ENCODE assay signal across 22 cellular contexts in genomic region chr5:93596310-93596675, GRCh38. TPM values are rescaled to one million over a fixed set of nuclear protein-coding genes. Genes with fewer than 3 reads are reported as not detected.
DNase-seq lines count a peak whose midpoint lies in the region; ATAC-seq and TF ChIP-seq lines count a peak whose summit lies in the region.
"Had no signal": no experiment of that assay in that cellular context is flagged by ENCODE, and none has a peak within 500 bp of the region (broad histone marks: within the 10 kb centered on the region; RNA-seq: fewer than 3 reads in every experiment).

No MANE protein-coding gene starts in this region.

- no peaks in the 10 kb centered on the region for H3K79me2 ChIP-seq in MM.1S (ENCODE audit: low read length)

- H3K4me3 Mint-ChIP-seq in WTC11 = peak overlapping the region; percentile 65
- H3K4me3 Mint-ChIP-seq: activated CD4-positive, alpha-beta memory T cell treated with anti-CD3 and anti-CD28 coated beads for 36 hours; activated naive CD8-positive, alpha-beta T cell; activated T-cell treated with anti-CD3 and anti-CD28 coated beads, Interleukin-2, amount 50 U/mL, for 24 hours; CD4-positive, alpha-beta T cell had no signal

- POLR2A ChIA-PET in WTC11 (lab: Charles Lee) = no interaction called here

- H3K9me3 ChIP-seq in left ventricle myocardium inferior (replicated peaks) (peaks cover 8% of the 10 kb centered on the region), iPS-20b (ENCODE audit: insufficient read depth, low read depth, low read length) (peaks cover 6% of the 10 kb centered on the region; the same call in 1 of the 2 replicates), MM.1S (replicated peaks; ENCODE audit: insufficient read depth, low read length) (no peaks in the 10 kb centered on the region)
- H3K9me3 ChIP-seq: HAP-1, testis had no signal

- peaks cover 31% of the 10 kb centered on the region for H3K4me1 Mint-ChIP-seq in WTC11

- H3K9ac ChIP-seq in iPS-20b (ENCODE audit: low read depth, low read length) = no peak overlapping the region
- H3K9ac ChIP-seq in MM.1S (ENCODE audit: low read length) = no peak overlapping the region
- H3K9ac ChIP-seq: KMS-11 had no signal

- peak; percentile 9 for ATAC-seq in Right ventricle myocardium inferior
- ATAC-seq in WTC11 = no peak
- ATAC-seq in GM18909 (IDR thresholded peaks at IDR 0.05; ENCODE audit: poor library complexity, unreplicated experiment) = no peak

- H3K36me3 ChIP-seq in left ventricle myocardium inferior = no peaks in the 10 kb centered on the region
- no peaks in the 10 kb centered on the region for H3K36me3 ChIP-seq in iPS-20b (ENCODE audit: insufficient read depth, low read depth, low read length)
- no peaks in the 10 kb centered on the region for H3K36me3 ChIP-seq in MM.1S (replicated peaks; ENCODE audit: insufficient read depth, low read length)

- no peak overlapping the region for H3K4me2 ChIP-seq in MM.1S (ENCODE audit: low read depth, low read length)
- H3K4me2 ChIP-seq: KMS-11 had no signal

- no peaks in the 10 kb centered on the region for H3F3A ChIP-seq in MM.1S (ENCODE audit: insufficient read depth, low read length)

- no peak overlapping the region for H2AFZ ChIP-seq in MM.1S (ENCODE audit: low read length)

- no peak overlapping the region for H3K27ac Mint-ChIP-seq in WTC11
- H3K27ac Mint-ChIP-seq: activated CD4-positive, alpha-beta memory T cell treated with anti-CD3 and anti-CD28 coated beads for 36 hours; activated naive CD8-positive, alpha-beta T cell; activated T-cell treated with anti-CD3 and anti-CD28 coated beads, Interleukin-2, amount 50 U/mL, for 24 hours; CD4-positive, alpha-beta T cell; dendritic cell treated with granulocyte-macrophage colony-stimulating factor and Interleukin-4, amounts not matched to agents 40 ng/mL and 50 ng/mL, for 4 days had no signal

- CTCF ChIA-PET in WTC11 (lab: Charles Lee) = interaction anchor here (0.9 to 5.6 kb wide), 7 partner anchors 8 to 1297 kb away, joined by 3 to 39 read pairs (median 3); partner anchors contain the start of gene NR2F1

- H4K20me1 ChIP-seq in MM.1S (ENCODE audit: insufficient read depth, low read length) = no peaks in the 10 kb centered on the region

- H3K9me3 Mint-ChIP-seq in WTC11 = no peaks in the 10 kb centered on the region
- H3K9me3 Mint-ChIP-seq: dendritic cell treated with granulocyte-macrophage colony-stimulating factor and Interleukin-4, amounts not matched to agents 40 ng/mL and 50 ng/mL, for 4 days had no signal

- no peaks in the 10 kb centered on the region for H3K9me2 ChIP-seq in MM.1S (replicated peaks; ENCODE audit: insufficient read depth, low read length)

- no peaks in the 10 kb centered on the region for H3K27me3 Mint-ChIP-seq in WTC11 (ENCODE audit: low read depth)

- H3K27me3 ChIP-seq in left ventricle myocardium inferior (ENCODE audit: low read depth) (peaks cover 100% of the 10 kb centered on the region), iPS-20b (ENCODE audit: insufficient read depth, low read length) (peaks cover 100% of the 10 kb centered on the region), MM.1S (replicated peaks; ENCODE audit: insufficient read depth, low read length) (no peaks in the 10 kb centered on the region)
- H3K27me3 ChIP-seq: brain microvascular endothelial cell, testis had no signal

- H3K4me1 ChIP-seq in left ventricle myocardium inferior (peaks cover 12% of the 10 kb centered on the region), iPS-20b (ENCODE audit: insufficient read depth, low read length) (peaks cover 9% of the 10 kb centered on the region; the same call in 1 of the 2 replicates), MM.1S (ENCODE audit: low read length) (no peaks in the 10 kb centered on the region)
- H3K4me1 ChIP-seq: foreskin keratinocyte, testis had no signal

- intact Hi-C loops in Right ventricle myocardium inferior (cut with DNase I) (loop anchor here (10.0 kb wide), 1 partner anchor 501 kb away; no protein-coding TSS in a partner anchor), left ventricle myocardium inferior (cut with micrococcal nuclease) (no loop called here)

- H3K36me3 Mint-ChIP-seq in WTC11 = no peaks in the 10 kb centered on the region
- H3K36me3 Mint-ChIP-seq: activated naive CD8-positive, alpha-beta T cell had no signal

- TF ChIP-seq CTCF in left ventricle myocardium inferior (IDR thresholded peaks at IDR 0.05; ENCODE audit: borderline replicate concordance) = no peak
- TF ChIP-seq CTCF in WTC11 (IDR thresholded peaks at IDR 0.05) = no peak
- no peak for TF ChIP-seq CTCF in MM.1S (IDR thresholded peaks at IDR 0.05; ENCODE audit: low read length)

- no peak overlapping the region for H3K4me3 ChIP-seq in left ventricle myocardium inferior
- peak overlapping the region; percentile 15; the same call in 1 of the 2 replicates for H3K4me3 ChIP-seq in iPS-20b (ENCODE audit: low read length)
- H3K4me3 ChIP-seq in MM.1S (ENCODE audit: low read length) = no peak overlapping the region
- H3K4me3 ChIP-seq: HAP-1, testis had no signal

- no peak overlapping the region for H3K27ac ChIP-seq in left ventricle myocardium inferior (replicated peaks)
- no peak overlapping the region for H3K27ac ChIP-seq in iPS-20b (ENCODE audit: low read length)
- peak overlapping the region; percentile 50 for H3K27ac ChIP-seq in temporal lobe (ENCODE audit: low read depth, low read length)
- H3K27ac ChIP-seq in MM.1S (ENCODE audit: low read length) = no peak overlapping the region
- H3K27ac ChIP-seq: brain microvascular endothelial cell, foreskin keratinocyte, KMS-11, testis had no signal

- DNase-seq in Right ventricle myocardium inferior (ENCODE audit: missing footprints) (peak; percentile 53), left ventricle myocardium inferior (no peak), WTC11 (ENCODE audit: low spot score) (no peak), DMS114 treated with DMSO at 0.1 percent for 48 hours (lab: John Stamatoyannopoulos, UW; ENCODE audit: unreplicated experiment) (no peak), MM.1S (no peak)
- DNase-seq: activated CD4-positive, alpha-beta memory T cell treated with anti-CD3 and anti-CD28 coated beads for 36 hours; activated T-cell treated with anti-CD3 and anti-CD28 coated beads, Interleukin-2, amount 50 U/mL, for 24 hours; brain microvascular endothelial cell; CD4-positive, alpha-beta T cell; DMS153; foreskin keratinocyte; left colon; midbrain; NCI-H2029; testis had no signal

TF ChIP-seq in WTC11, 78 proteins besides CTCF, POLR2A, EP300 and RAD21 (continues in another document):
- TF ChIP-seq TCF7 (CRISPR knock-in tag; IDR thresholded peaks at IDR 0.05; ENCODE audit: low read depth) (no peak), E2F4 (CRISPR knock-in tag; IDR thresholded peaks at IDR 0.05; ENCODE audit: borderline replicate concordance, low read depth) (no peak), RELA (CRISPR knock-in tag; IDR thresholded peaks at IDR 0.05; ENCODE audit: borderline replicate concordance) (no peak), ESRRA (CRISPR knock-in tag; IDR thresholded peaks at IDR 0.05; ENCODE audit: borderline replicate concordance) (no peak), ZNF232 (CRISPR knock-in tag; IDR thresholded peaks at IDR 0.05) (no peak), CBFB (CRISPR knock-in tag; IDR thresholded peaks at IDR 0.05; ENCODE audit: low read depth) (no peak), ETV6 (CRISPR knock-in tag; IDR thresholded peaks at IDR 0.05) (no peak), ZNF317 (CRISPR knock-in tag; IDR thresholded peaks at IDR 0.05; ENCODE audit: borderline replicate concordance, low read depth) (no peak), HMGXB4 (CRISPR knock-in tag; IDR thresholded peaks at IDR 0.05) (no peak), ZNF263 (CRISPR knock-in tag; IDR thresholded peaks at IDR 0.05; ENCODE audit: low read depth) (no peak), NR3C1 (CRISPR knock-in tag; conservative IDR thresholded peaks at IDR 0.05; ENCODE audit: low read depth) (no peak), GRHL2 (CRISPR knock-in tag; IDR thresholded peaks at IDR 0.05; ENCODE audit: insufficient replicate concordance, severe bottlenecking) (no peak), TEAD4 (CRISPR knock-in tag; IDR thresholded peaks at IDR 0.05) (no peak), ATF1 (CRISPR knock-in tag; IDR thresholded peaks at IDR 0.05) (no peak), ERG (CRISPR knock-in tag; IDR thresholded peaks at IDR 0.05) (no peak)

RNA-seq across cellular contexts. Expression of gene NR2F1, which starts 13.3 kb away (rescaled TPM):
- 1.3 TPM for total RNA-seq in Right ventricle myocardium inferior
- 0.47 TPM for total RNA-seq in left ventricle myocardium inferior
- 0.18 to 0.34 TPM (median 0.31 TPM) in 3 replicates for total RNA-seq in WTC11 (2021)
- total RNA-seq in temporal lobe = 36.1 TPM
- total RNA-seq: activated CD4-positive, alpha-beta memory T cell treated with anti-CD3 and anti-CD28 coated beads for 36 hours; CD4-positive, alpha-beta T cell; foreskin keratinocyte had no signal

RNA-seq across cellular contexts. Expression of gene NR2F1-AS1, which starts 15.3 kb away (rescaled TPM):
- total RNA-seq in Right ventricle myocardium inferior (0.60 TPM), left ventricle myocardium inferior (0.60 TPM), WTC11 (2021) (0.76 to 1.7 TPM (median 1.5 TPM) in 3 replicates), temporal lobe (50.4 TPM)
- total RNA-seq: activated CD4-positive, alpha-beta memory T cell treated with anti-CD3 and anti-CD28 coated beads for 36 hours; CD4-positive, alpha-beta T cell; foreskin keratinocyte had no signal

Comparison
In these comparisons a context has a peak if more than half of its experiments do, and no peak if none do; other contexts are left out.
1. RNA of gene NR2F1, which starts 13.3 kb away (total RNA-seq): 36.1 TPM in temporal lobe (single experiment); 1.3 TPM in Right ventricle myocardium inferior (single experiment), 0.47 TPM in left ventricle myocardium inferior (single experiment) and 0.18 to 0.34 TPM in WTC11; every median in the first group is over 10 times any median in the second.
2. RNA of gene NR2F1-AS1, which starts 15.3 kb away (total RNA-seq): 50.4 TPM in temporal lobe (single experiment); 0.76 to 1.7 TPM in WTC11, 0.60 TPM in left ventricle myocardium inferior (single experiment) and 0.60 TPM in Right ventricle myocardium inferior (single experiment); every median in the first group is over 10 times any median in the second.